ENCODE assay signal across 1 cellular context in genomic region chr4:47703964-47704363, GRCh38.
TF ChIP-seq lines count a peak whose summit lies in the region.

No MANE protein-coding gene starts in this region.

TF ChIP-seq in HepG2, 621 proteins besides CTCF, POLR2A, EP300 and RAD21 (continued from another document):
- TF ChIP-seq CEBPB (IDR thresholded peaks at IDR 0.05; ENCODE audit: borderline replicate concordance, low read depth, low read length) (no peak), TEF (CRISPR knock-in tag; IDR thresholded peaks at IDR 0.05) (no peak)
